In the genomic region with DNA sequence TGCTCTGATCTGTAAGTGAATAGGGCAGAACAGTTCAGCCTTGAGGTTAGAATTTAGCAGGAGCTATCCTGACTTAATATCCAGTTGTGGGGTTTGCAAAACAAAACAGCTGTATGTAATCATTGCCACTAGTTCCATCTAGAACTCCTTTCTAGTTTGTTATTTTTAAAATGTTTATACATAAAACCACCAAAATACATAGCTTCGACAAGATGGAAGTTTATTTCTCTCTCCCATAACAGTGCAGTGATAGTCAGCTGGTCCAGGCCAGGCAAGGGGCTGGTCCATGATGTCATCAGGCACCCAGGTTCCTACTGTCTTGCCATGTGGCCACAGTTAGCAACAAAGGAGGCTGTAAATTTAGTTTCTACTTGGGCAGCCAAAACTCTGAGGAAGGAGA, we compare ENCODE assay signal across 22 cellular contexts. TPM values are rescaled to one million over a fixed set of nuclear protein-coding genes. Genes with fewer than 3 reads are reported as not detected.
DNase-seq lines count a peak whose midpoint lies in the region; ATAC-seq, FAIRE-seq and TF ChIP-seq lines count a peak whose summit lies in the region.
"Had no signal": no experiment of that assay in that cellular context is flagged by ENCODE, and none has a peak within 500 bp of the region (broad histone marks: within the 10 kb centered on the region; RNA-seq: fewer than 3 reads in every experiment).

No MANE protein-coding gene starts in this region.

- TF ChIP-seq POLR2A in GM12878 (IDR thresholded peaks at IDR 0.05; ENCODE audit: low read depth, low read length) = no peak

- H3K4me3 Mint-ChIP-seq in activated CD4-positive, alpha-beta T cell treated with anti-CD3 and anti-CD28 coated beads, Interleukin-2, amount 10 ng/mL, durations not matched to agents 24 days and 14 days = no peak overlapping the region

- DNase-seq in activated CD4-positive, alpha-beta T cell treated with anti-CD3 and anti-CD28 coated beads, Interleukin-2, amount 10 ng/mL, durations not matched to agents 24 days and 14 days = no peak
- no peak for DNase-seq in activated CD4-positive, alpha-beta T cell treated with anti-CD3 and anti-CD28 coated beads, Interleukin-2, amount 50 U/mL, for 4 hours
- DNase-seq in AG08396 (ENCODE audit: low spot score) (peak; percentile 71), GM12878 (ENCODE audit: low read depth, low spot score) (no peak), foreskin fibroblast (peak; percentile 18 to 51), DMS53 treated with DMSO at 0.1 percent for 48 hours (lab: John Stamatoyannopoulos, UW; ENCODE audit: unreplicated experiment) (no peak), KBM-7 (no peak)
- DNase-seq in stimulated activated naive CD4-positive, alpha-beta T cell treated with Interleukin-2 at 50 U/mL for 16 hours (lab: John Stamatoyannopoulos, UW) = no peak
- DNase-seq: 8988T, EL, GF-D8, MV-4-11, NCI-H1105 treated with DMSO at 0.1 percent for 48 hours, NCI-H2029 treated with DMSO at 0.1 percent for 48 hours, NCI-H226, NCI-H510A treated with DMSO at 0.1 percent for 48 hours, NCI-H748 treated with DMSO at 0.1 percent for 48 hours, SIG-M5 had no signal

- no peak for FAIRE-seq in GM12878 (lab: Jason Lieb, UNC)
- FAIRE-seq: H54 had no signal

- in situ Hi-C loops in GM12878 (cut with MboI) = no loop called here
- in situ Hi-C loops in KBM-7 (cut with MboI; ENCODE audit: low pct_unique_long_range_greater_than_20kb, low sequenced_read_pairs) = no loop called here

- no peak for ATAC-seq in GM12878

- H3K9me3 Mint-ChIP-seq in activated CD4-positive, alpha-beta T cell treated with anti-CD3 and anti-CD28 coated beads, Interleukin-2, amount 10 ng/mL, durations not matched to agents 24 days and 14 days = no peaks in the 10 kb centered on the region

- SMC1A ChIA-PET in GM12878 (lab: Charles Lee; ENCODE audit: uncharacterized antibody, unreplicated experiment) = interaction anchor here (0.6 to 1.1 kb wide), 2 partner anchors 60 to 170 kb away, joined by 3 read pairs; no protein-coding TSS in a partner anchor

- TF ChIP-seq RAD21 in GM12878 (IDR thresholded peaks at IDR 0.05; ENCODE audit: insufficient read depth, low read depth, low read length) = no peak

- TSS peak; percentile 8 for BruUV-seq in GM12878 (replicated peaks; lab: Mats Ljungman, UMichigan)

- TF ChIP-seq CTCF in GM12878 (IDR thresholded peaks at IDR 0.05 in 2 of 3, conservative IDR thresholded peaks at IDR 0.05 in 1 of 3; ENCODE audit: control insufficient read depth in 2 of 3, extremely low read depth in 1 of 3, insufficient read depth in 1 of 3, low read depth in 3 of 3, low read length in 3 of 3) = no peak
- no peak for TF ChIP-seq CTCF in foreskin fibroblast (IDR thresholded peaks at IDR 0.05; ENCODE audit: low read depth, low read length)

- H3K4me2 ChIP-seq in GM12878 (ENCODE audit: control insufficient read depth, insufficient read depth) = no peak overlapping the region
- H3K4me2 ChIP-seq: KMS-11 had no signal

- H3K4me3 ChIP-seq in GM12878 (no peak overlapping the region), foreskin fibroblast (ENCODE audit: low read depth in 1 of 2, low read length in 2 of 2) (no peak overlapping the region)

- CTCF ChIA-PET in GM12878 (lab: Yijun Ruan, JAX) = interaction anchor here (1.1 to 5.1 kb wide), 4 partner anchors 10 to 162 kb away, joined by 3 to 26 read pairs (median 4); partner anchors contain the start of genes EARS2, PLK1 and UBFD1

- WGBS in GM12878 (ENCODE audit: insufficient coverage, insufficient replicate concordance, low lambda C conversion rate, missing lambda C conversion rate) = 100% methylated on average over 1 of the region's 1 CpG

- no peak for TF ChIP-seq EP300 in GM12878 (IDR thresholded peaks at IDR 0.05; ENCODE audit: borderline replicate concordance in 1 of 2, control insufficient read depth in 1 of 2, low read depth in 2 of 2, low read length in 2 of 2)

- H3K9me3 ChIP-seq in GM12878 (replicated peaks; ENCODE audit: control insufficient read depth, insufficient read depth, low read length) = no peaks in the 10 kb centered on the region

- H3K9ac ChIP-seq in GM12878 (ENCODE audit: control insufficient read depth, insufficient read depth, low read length) = no peak overlapping the region
- H3K9ac ChIP-seq: KMS-11 had no signal

- RAD21 ChIA-PET in GM12878 (lab: Charles Lee; ENCODE audit: unreplicated experiment) = interaction anchor here (1.6 to 1.8 kb wide), 2 partner anchors 10 to 18 kb away, joined by 3 to 5 read pairs; partner anchors contain the start of gene PLK1

- no peaks in the 10 kb centered on the region for H3K27me3 Mint-ChIP-seq in activated CD4-positive, alpha-beta T cell treated with anti-CD3 and anti-CD28 coated beads, Interleukin-2, amount 10 ng/mL, durations not matched to agents 24 days and 14 days

- no peak overlapping the region for H2AFZ ChIP-seq in GM12878 (ENCODE audit: control insufficient read depth, low read depth, low read length)

- H3K36me3 ChIP-seq in GM12878 (ENCODE audit: control insufficient read depth in 2 of 2, insufficient read depth in 2 of 2, low read length in 1 of 2) = peaks cover 13 to 17% of the 10 kb centered on the region in 2 experiments

- peaks cover 20% of the 10 kb centered on the region for H3K4me1 Mint-ChIP-seq in activated CD4-positive, alpha-beta T cell treated with anti-CD3 and anti-CD28 coated beads, Interleukin-2, amount 10 ng/mL, durations not matched to agents 24 days and 14 days

- H3K36me3 Mint-ChIP-seq in activated CD4-positive, alpha-beta T cell treated with anti-CD3 and anti-CD28 coated beads, Interleukin-2, amount 10 ng/mL, durations not matched to agents 24 days and 14 days (ENCODE audit: low read depth) = peaks cover 81% of the 10 kb centered on the region

- peak overlapping the region; percentile 17 for H3K27ac Mint-ChIP-seq in activated CD4-positive, alpha-beta T cell treated with anti-CD3 and anti-CD28 coated beads, Interleukin-2, amount 10 ng/mL, durations not matched to agents 24 days and 14 days

- peaks cover 6% of the 10 kb centered on the region; the same call in 1 of the 2 replicates for H4K20me1 ChIP-seq in GM12878 (ENCODE audit: control insufficient read depth, insufficient read depth)

- POLR2A ChIA-PET in GM12878 (lab: Charles Lee) = interaction anchor here (0.6 to 1.2 kb wide), 2 partner anchors 10 to 20 kb away, joined by 3 to 5 read pairs; no protein-coding TSS in a partner anchor

- no peaks in the 10 kb centered on the region for H3K27me3 ChIP-seq in GM12878 (replicated peaks in 1 of 2; ENCODE audit: control insufficient read depth in 2 of 2, insufficient read depth in 2 of 2, low read length in 1 of 2)

- intact Hi-C loops in activated CD4-positive, alpha-beta T cell treated with anti-CD3 and anti-CD28 coated beads, Interleukin-2, amount 10 ng/mL, durations not matched to agents 24 days and 14 days (cut with micrococcal nuclease) = no loop called here
- intact Hi-C loops in GM12878 (cut with micrococcal nuclease; ENCODE audit: unreplicated experiment) = no loop called here

- peaks cover 2% of the 10 kb centered on the region; the same call in 1 of the 2 replicates for H3K79me2 ChIP-seq in GM12878 (ENCODE audit: control insufficient read depth, insufficient read depth, low read length)

- no peak overlapping the region for H3K27ac ChIP-seq in GM12878 (ENCODE audit: control insufficient read depth, insufficient read depth)
- H3K27ac ChIP-seq: C4-2B, HL-60, KMS-11 had no signal

- H3K4me1 ChIP-seq in GM12878 (ENCODE audit: control insufficient read depth, insufficient read depth, low read length) = peaks cover 26% of the 10 kb centered on the region

RNA-seq across cellular contexts. Expression of gene PLK1, which starts 10.5 kb away (rescaled TPM):
- 45.7 and 51.7 TPM in 2 replicates for total RNA-seq in activated CD4-positive, alpha-beta T cell treated with anti-CD3 and anti-CD28 coated beads, Interleukin-2, amount 10 ng/mL, durations not matched to agents 24 days and 14 days
- 30.3 and 31.3 TPM in 2 replicates for total RNA-seq in GM12878 (2013; cell fraction: nucleolus; rRNA removed)
- total RNA-seq in GM12878 (2014; rRNA removed) (67.2 and 79.9 TPM in 2 replicates), GM12878 (2014; rRNA removed; fragmentation: Illumina TruSeq; extraction: Trizol) (23.4 and 27.3 TPM in 2 replicates), GM12878 (2021) (120 and 124 TPM in 2 replicates)
- 34.9 TPM for polyA plus RNA-seq in GM12878 (2011; ENCODE audit: low read depth)
- polyA plus RNA-seq in GM12878 (2011; rRNA removed) (31.1 and 59.2 TPM in 2 replicates), GM12878 (2014; fragmentation: Illumina TruSeq; extraction: Trizol) (145 and 189 TPM in 2 replicates), GM12878 (2014; fragmentation: Nextera tagmentation; extraction: Ambion mirVana) (10 to 100 TPM; 11.3 to 19.5 TPM), GM12878 (2014; rRNA removed) (89.2 and 107 TPM in 2 replicates), GM12878 (2016; fragmentation: Nextera tagmentation; extraction: Ambion mirVana) (100 to 1,000 TPM; 184 to 191 TPM)
- 130 and 143 TPM in 2 replicates for polyA plus RNA-seq in GM12878 (2011; cell fraction: cytosol; rRNA removed)
- polyA plus RNA-seq in GM12878 (2011; cell fraction: nucleus; rRNA removed) = 110 and 138 TPM in 2 replicates
- 57.2 and 62.7 TPM in 2 replicates for polyA plus RNA-seq in GM12878 (2012)
- polyA minus RNA-seq in GM12878 (2011; rRNA and poly(A)+ RNA removed) = 91.2 and 129 TPM in 2 replicates
- polyA minus RNA-seq in GM12878 (2011; cell fraction: cytosol; rRNA and poly(A)+ RNA removed) = 66.0 and 72.7 TPM in 2 replicates
- 30.6 and 52.5 TPM in 2 replicates for polyA minus RNA-seq in GM12878 (2011; cell fraction: nucleus; rRNA and poly(A)+ RNA removed)

RNA-seq across cellular contexts. Expression of gene DCTN5, which starts 27.0 kb away (rescaled TPM):
- total RNA-seq in activated CD4-positive, alpha-beta T cell treated with anti-CD3 and anti-CD28 coated beads, Interleukin-2, amount 10 ng/mL, durations not matched to agents 24 days and 14 days = 98.3 and 99.4 TPM in 2 replicates
- total RNA-seq in GM12878 (2013; cell fraction: nucleolus; rRNA removed) = 94.9 and 104 TPM in 2 replicates
- total RNA-seq in GM12878 (2014; rRNA removed) (49.1 and 61.9 TPM in 2 replicates), GM12878 (2014; rRNA removed; fragmentation: Illumina TruSeq; extraction: Trizol) (66.6 and 69.3 TPM in 2 replicates), GM12878 (2021) (84.7 and 86.6 TPM in 2 replicates)
- polyA plus RNA-seq in GM12878 (2011; ENCODE audit: low read depth) = 108 TPM
- polyA plus RNA-seq in GM12878 (2011; rRNA removed) (153 and 159 TPM in 2 replicates), GM12878 (2014; fragmentation: Illumina TruSeq; extraction: Trizol) (97.1 and 108 TPM in 2 replicates), GM12878 (2014; fragmentation: Nextera tagmentation; extraction: Ambion mirVana) (10 to 100 TPM; 69.2 to 72.5 TPM), GM12878 (2014; rRNA removed) (66.4 and 76.2 TPM in 2 replicates), GM12878 (2016; fragmentation: Nextera tagmentation; extraction: Ambion mirVana) (100 to 1,000 TPM; 123 to 126 TPM)
- polyA plus RNA-seq in GM12878 (2011; cell fraction: cytosol; rRNA removed) = 62.3 and 76.7 TPM in 2 replicates
- 77.1 and 78.1 TPM in 2 replicates for polyA plus RNA-seq in GM12878 (2011; cell fraction: nucleus; rRNA removed)
- 64.4 and 78.0 TPM in 2 replicates for polyA plus RNA-seq in GM12878 (2012)
- polyA minus RNA-seq in GM12878 (2011; rRNA and poly(A)+ RNA removed) = 97.7 and 177 TPM in 2 replicates
- polyA minus RNA-seq in GM12878 (2011; cell fraction: cytosol; rRNA and poly(A)+ RNA removed) = 19.9 and 30.1 TPM in 2 replicates
- polyA minus RNA-seq in GM12878 (2011; cell fraction: nucleus; rRNA and poly(A)+ RNA removed) = 23.0 and 29.5 TPM in 2 replicates

RNA-seq across cellular contexts. Expression of gene PALB2, which starts 27.1 kb away (rescaled TPM):
- 31.2 and 35.7 TPM in 2 replicates for total RNA-seq in activated CD4-positive, alpha-beta T cell treated with anti-CD3 and anti-CD28 coated beads, Interleukin-2, amount 10 ng/mL, durations not matched to agents 24 days and 14 days
- total RNA-seq in GM12878 (2013; cell fraction: nucleolus; rRNA removed) = 46.5 and 51.4 TPM in 2 replicates
- total RNA-seq in GM12878 (2014; rRNA removed) = 15.8 and 18.0 TPM in 2 replicates
- total RNA-seq in GM12878 (2014; rRNA removed; fragmentation: Illumina TruSeq; extraction: Trizol) = 23.4 and 23.8 TPM in 2 replicates
- total RNA-seq in GM12878 (2021) = 17.1 and 17.3 TPM in 2 replicates
- polyA plus RNA-seq in GM12878 (2011; ENCODE audit: low read depth) = 15.2 TPM
- polyA plus RNA-seq in GM12878 (2011; rRNA removed) = 12.4 and 18.8 TPM in 2 replicates
- polyA plus RNA-seq in GM12878 (2011; cell fraction: cytosol; rRNA removed) = 6.7 and 7.9 TPM in 2 replicates
- polyA plus RNA-seq in GM12878 (2011; cell fraction: nucleus; rRNA removed) = 7.9 and 10.9 TPM in 2 replicates
- 11.0 and 12.7 TPM in 2 replicates for polyA plus RNA-seq in GM12878 (2012)
- 18.7 and 22.6 TPM in 2 replicates for polyA plus RNA-seq in GM12878 (2014; fragmentation: Illumina TruSeq; extraction: Trizol)
- 10 to 100 TPM in 1 of 2 experiments, 1 to 10 TPM in 1; 9.2 to 15.1 TPM for polyA plus RNA-seq in GM12878 (2014; fragmentation: Nextera tagmentation; extraction: Ambion mirVana)
- polyA plus RNA-seq in GM12878 (2014; rRNA removed) = 12.2 and 17.8 TPM in 2 replicates
- 10 to 100 TPM; 22.4 to 24.6 TPM for polyA plus RNA-seq in GM12878 (2016; fragmentation: Nextera tagmentation; extraction: Ambion mirVana)
- polyA minus RNA-seq in GM12878 (2011; rRNA and poly(A)+ RNA removed) = 14.9 and 16.9 TPM in 2 replicates
- 7.5 and 8.0 TPM in 2 replicates for polyA minus RNA-seq in GM12878 (2011; cell fraction: cytosol; rRNA and poly(A)+ RNA removed)
- polyA minus RNA-seq in GM12878 (2011; cell fraction: nucleus; rRNA and poly(A)+ RNA removed) = 12.9 and 24.2 TPM in 2 replicates

RNA-seq across cellular contexts. Expression of gene ERN2, which starts 44.8 kb away (rescaled TPM):
- total RNA-seq in activated CD4-positive, alpha-beta T cell treated with anti-CD3 and anti-CD28 coated beads, Interleukin-2, amount 10 ng/mL, durations not matched to agents 24 days and 14 days = not detected in 2 replicates
- not detected in 2 replicates for total RNA-seq in GM12878 (2013; cell fraction: nucleolus; rRNA removed)
- total RNA-seq in GM12878 (2014; rRNA removed) = 0.51 and 0.71 TPM in 2 replicates
- total RNA-seq in GM12878 (2014; rRNA removed; fragmentation: Illumina TruSeq; extraction: Trizol) = 0.09 and 0.36 TPM in 2 replicates
- 0.11 and 0.95 TPM in 2 replicates for total RNA-seq in GM12878 (2021)
- not detected for polyA plus RNA-seq in GM12878 (2011; ENCODE audit: low read depth)
- 0.14 TPM in 1 of 2 replicates, not detected in the other for polyA plus RNA-seq in GM12878 (2011; rRNA removed)
- not detected in 2 replicates for polyA plus RNA-seq in GM12878 (2011; cell fraction: cytosol; rRNA removed)
- not detected in 2 replicates for polyA plus RNA-seq in GM12878 (2011; cell fraction: nucleus; rRNA removed)
- polyA plus RNA-seq in GM12878 (2012) = not detected in 2 replicates
- not detected in 2 replicates for polyA plus RNA-seq in GM12878 (2014; fragmentation: Illumina TruSeq; extraction: Trizol)
- not detected for polyA plus RNA-seq in GM12878 (2014; fragmentation: Nextera tagmentation; extraction: Ambion mirVana)
- polyA plus RNA-seq in GM12878 (2014; rRNA removed) = 0.46 TPM in 1 of 2 replicates, not detected in the other
- polyA plus RNA-seq in GM12878 (2016; fragmentation: Nextera tagmentation; extraction: Ambion mirVana) = under 1 TPM in 1 of 2 experiments, not detected in 1; 0.06 TPM
- 0.80 TPM in 1 of 2 replicates, not detected in the other for polyA minus RNA-seq in GM12878 (2011; rRNA and poly(A)+ RNA removed)
- polyA minus RNA-seq in GM12878 (2011; cell fraction: cytosol; rRNA and poly(A)+ RNA removed) = not detected in 2 replicates
- polyA minus RNA-seq in GM12878 (2011; cell fraction: nucleus; rRNA and poly(A)+ RNA removed) = 1.6 and 8.3 TPM in 2 replicates

Comparison
In these comparisons a context has a peak if more than half of its experiments do, and no peak if none do; other contexts are left out.
1. DNase-seq: peak in AG08396 (single experiment) and foreskin fibroblast (2 of 2); none in activated CD4-positive, alpha-beta T cell treated with anti-CD3 and anti-CD28 coated beads, Interleukin-2, amount 10 ng/mL, durations not matched to agents 24 days and 14 days (single experiment), activated CD4-positive, alpha-beta T cell treated with anti-CD3 and anti-CD28 coated beads, Interleukin-2, amount 50 U/mL, for 4 hours (0 of 2), GM12878 (single experiment), DMS53 treated with DMSO at 0.1 percent for 48 hours (single experiment), KBM-7 (single experiment) and stimulated activated naive CD4-positive, alpha-beta T cell treated with Interleukin-2 at 50 U/mL for 16 hours (single experiment).